Comparison of ENCODE assay signal across 17 cellular contexts in the genomic region with DNA sequence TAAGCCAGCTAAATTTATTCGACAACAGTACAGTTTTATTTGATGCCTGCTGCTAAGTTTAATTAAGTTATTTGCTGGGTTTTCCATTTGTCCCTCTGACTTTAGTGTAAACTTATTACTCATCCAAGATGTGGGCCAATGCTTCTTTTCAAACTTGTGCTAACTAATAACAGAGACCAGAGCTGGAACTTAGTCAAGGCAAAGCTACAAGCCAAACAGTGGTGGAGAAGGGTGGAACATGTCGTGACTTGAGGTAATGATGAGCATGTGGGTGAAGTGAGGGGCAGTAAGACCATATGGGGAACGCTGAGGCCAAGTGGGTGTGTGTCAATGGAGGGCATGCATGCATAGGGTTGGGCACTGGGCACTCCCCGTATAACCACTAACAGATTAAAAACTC.
"Had no signal": no experiment of that assay in that cellular context is flagged by ENCODE, and none has a peak within 500 bp of the region (broad histone marks: within the 10 kb centered on the region; RNA-seq: fewer than 3 reads in every experiment).

No MANE protein-coding gene starts in this region.

- H3K36me3 ChIP-seq: cardiac muscle cell, gastroesophageal sphincter, sigmoid colon had no signal

- H3K27me3 ChIP-seq: cardiac muscle cell, gastroesophageal sphincter, hepatocyte, sigmoid colon had no signal

- H3K4me3 Mint-ChIP-seq: activated CD4-positive, alpha-beta memory T cell treated with anti-CD3 and anti-CD28 coated beads, Interleukin-2, amount 10 ng/mL, durations not matched to agents 7 days and 5 days; activated naive CD8-positive, alpha-beta T cell treated with anti-CD3 and anti-CD28 coated beads, Interleukin-2, amount 10 ng/mL, durations not matched to agents 7 days and 5 days; stimulated activated naive B cell treated with anti-CD40 and anti-IgM and Interleukin-4, amounts not matched to agents 10 μg/mL and 1 μg/mL and 100 μg/mL, for 72 hours; T-cell had no signal

- H3K27me3 Mint-ChIP-seq: activated CD4-positive, alpha-beta memory T cell treated with anti-CD3 and anti-CD28 coated beads, Interleukin-2, amount 10 ng/mL, durations not matched to agents 7 days and 5 days; stimulated activated naive B cell treated with anti-CD40 and anti-IgM and Interleukin-4, amounts not matched to agents 10 μg/mL and 1 μg/mL and 100 μg/mL, for 72 hours; T-cell had no signal

- ATAC-seq: gastroesophageal sphincter; stimulated activated naive B cell treated with anti-CD40 and anti-IgM and Interleukin-4, amounts not matched to agents 10 μg/mL and 1 μg/mL and 100 μg/mL, for 72 hours; T-cell had no signal

- H3K4me3 ChIP-seq: cardiac muscle cell, gastroesophageal sphincter, hepatocyte, sigmoid colon had no signal

- H3K27ac Mint-ChIP-seq: activated CD4-positive, alpha-beta memory T cell treated with anti-CD3 and anti-CD28 coated beads, Interleukin-2, amount 10 ng/mL, durations not matched to agents 7 days and 5 days; activated naive CD8-positive, alpha-beta T cell treated with anti-CD3 and anti-CD28 coated beads, Interleukin-2, amount 10 ng/mL, durations not matched to agents 7 days and 5 days; stimulated activated naive B cell treated with anti-CD40 and anti-IgM and Interleukin-4, amounts not matched to agents 10 μg/mL and 1 μg/mL and 100 μg/mL, for 72 hours; T-cell had no signal

- DNase-seq: activated CD4-positive, alpha-beta memory T cell treated with anti-CD3 and anti-CD28 coated beads, Interleukin-2, amount 10 ng/mL, durations not matched to agents 7 days and 5 days; activated gamma-delta T cell; activated naive CD8-positive, alpha-beta T cell treated with anti-CD3 and anti-CD28 coated beads, Interleukin-2, amount 10 ng/mL, durations not matched to agents 7 days and 5 days; activated T-cell treated with anti-CD3 and anti-CD28 coated beads, Interleukin-2, amount 50 U/mL, for 48 hours; aorta; effector CD4-positive, alpha-beta T cell; sigmoid colon; stimulated activated CD4-positive, alpha-beta T cell treated with anti-CD3 and anti-CD28 coated beads, Interleukin-2, amount 100 ng/mL, for 24 hours; stimulated activated naive B cell treated with anti-CD40 and anti-IgM and Interleukin-4, amounts not matched to agents 10 μg/mL and 1 μg/mL and 100 μg/mL, for 72 hours; substantia nigra; T-cell; T1000; trophoblast cell had no signal

- H3K4me1 ChIP-seq: gastroesophageal sphincter, sigmoid colon had no signal

- H3K27ac ChIP-seq: cardiac muscle cell, gastroesophageal sphincter, hepatocyte, sigmoid colon, VCaP had no signal

- H3K4me1 Mint-ChIP-seq: activated CD4-positive, alpha-beta memory T cell treated with anti-CD3 and anti-CD28 coated beads, Interleukin-2, amount 10 ng/mL, durations not matched to agents 7 days and 5 days; activated naive CD8-positive, alpha-beta T cell treated with anti-CD3 and anti-CD28 coated beads, Interleukin-2, amount 10 ng/mL, durations not matched to agents 7 days and 5 days; stimulated activated naive B cell treated with anti-CD40 and anti-IgM and Interleukin-4, amounts not matched to agents 10 μg/mL and 1 μg/mL and 100 μg/mL, for 72 hours; T-cell had no signal
